ENCODE assay signal across 16 cellular contexts in the genomic region with DNA sequence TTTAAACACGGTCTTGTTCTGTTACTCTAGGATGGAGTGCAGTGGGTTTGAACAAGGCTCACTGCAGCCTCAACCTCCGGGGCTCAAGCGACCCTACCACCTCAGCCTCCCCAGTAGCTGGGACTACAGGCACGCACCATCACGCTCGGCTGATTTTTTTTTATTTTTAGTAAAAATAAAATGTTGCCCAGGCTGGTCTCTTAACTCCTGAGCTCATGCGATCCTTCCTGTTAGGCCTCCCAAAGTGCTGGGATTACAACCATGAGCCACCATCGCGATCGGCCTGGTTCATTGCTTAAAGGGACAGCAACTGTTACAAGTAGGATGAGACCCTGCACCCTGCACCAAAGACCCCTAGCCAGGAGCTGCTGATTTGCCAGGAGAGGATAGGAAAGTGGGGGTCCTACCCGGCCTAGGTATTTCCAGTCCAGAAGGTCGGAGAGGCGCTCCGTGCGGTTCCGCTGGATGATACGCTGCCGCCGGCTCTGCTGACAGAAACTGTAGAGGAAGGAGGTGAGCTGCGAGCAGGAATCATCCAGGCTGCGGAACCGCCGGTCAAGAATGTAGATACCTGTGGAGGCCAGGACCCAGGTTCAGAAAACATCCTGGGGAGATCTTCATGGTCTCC. TPM values are rescaled to one million over a fixed set of nuclear protein-coding genes. Genes with fewer than 3 reads are reported as not detected.
DNase-seq lines count a peak whose midpoint lies in the region; ATAC-seq, FAIRE-seq and TF ChIP-seq lines count a peak whose summit lies in the region.
"Had no signal": no experiment of that assay in that cellular context is flagged by ENCODE, and none has a peak within 500 bp of the region (broad histone marks: within the 10 kb centered on the region; RNA-seq: fewer than 3 reads in every experiment).

No MANE protein-coding gene starts in this region.

- H3K79me2 ChIP-seq in GM12878 (ENCODE audit: control insufficient read depth, insufficient read depth, low read length): peaks cover 20% of the 10 kb centered on the region

- no peak for TF ChIP-seq RAD21 in GM12878 (IDR thresholded peaks at IDR 0.05; ENCODE audit: insufficient read depth, low read depth, low read length)

- no peak for TF ChIP-seq EP300 in GM12878 (IDR thresholded peaks at IDR 0.05; ENCODE audit: borderline replicate concordance in 1 of 2, control insufficient read depth in 1 of 2, low read depth in 2 of 2, low read length in 2 of 2)

- no peak overlapping the region for H3K4me3 Mint-ChIP-seq in CD14-positive monocyte
- H3K4me3 Mint-ChIP-seq: CD8-positive, alpha-beta T cell; natural killer cell; T-helper 2 cell treated with Interferon-gamma antibody and Interleukin-4, amounts not matched to agents 5 μg/mL and 100 μg/mL, for 36 hours had no signal

- peak overlapping the region; percentile 35 to 93 (median 61) for H3K4me2 ChIP-seq in BLaER1 treated with 17β-estradiol and CSF1 and Interleukin-3, amounts not matched to agents 10 nM and 100 nM
- no peak overlapping the region for H3K4me2 ChIP-seq in GM12878 (ENCODE audit: control insufficient read depth, insufficient read depth)

- FAIRE-seq in GM12878 (lab: Jason Lieb, UNC) (no peak), D721Med (lab: Jason Lieb, UNC) (no peak)
- FAIRE-seq: colon had no signal

- BruUV-seq in GM12878 (replicated peaks; lab: Mats Ljungman, UMichigan): no TSS peak

- SMC1A ChIA-PET in GM12878 (lab: Charles Lee; ENCODE audit: uncharacterized antibody, unreplicated experiment): interaction anchor here (0.8 to 2.9 kb wide), 18 partner anchors 8 to 295 kb away, joined by 3 to 22 read pairs (median 5); partner anchors contain the start of genes BAX, DHDH, GYS1 and HSD17B14

- TF ChIP-seq CTCF in HEK293 (tag by site-specific recombination; IDR thresholded peaks at IDR 0.05) (no peak), GM12878 (IDR thresholded peaks at IDR 0.05 in 2 of 3, conservative IDR thresholded peaks at IDR 0.05 in 1 of 3; ENCODE audit: control insufficient read depth in 2 of 3, extremely low read depth in 1 of 3, insufficient read depth in 1 of 3, low read depth in 3 of 3, low read length in 3 of 3) (no peak), neutrophil (IDR thresholded peaks at IDR 0.05) (no peak), CD14-positive monocyte (IDR thresholded peaks at IDR 0.05) (no peak), lower lobe of right lung (IDR thresholded peaks at IDR 0.05) (no peak), D721Med (IDR thresholded peaks at IDR 0.05; ENCODE audit: insufficient read depth, missing control alignments) (no peak)

- H3K9me3 ChIP-seq in BLaER1 treated with 17β-estradiol and CSF1 and Interleukin-3, amounts not matched to agents 10 nM and 100 nM (replicated peaks in 1 of 11): no peaks in the 10 kb centered on the region
- H3K9me3 ChIP-seq in HEK293 (ENCODE audit: control insufficient read depth, insufficient read depth, low read depth, low read length) (no peaks in the 10 kb centered on the region), GM12878 (replicated peaks; ENCODE audit: control insufficient read depth, insufficient read depth, low read length) (no peaks in the 10 kb centered on the region), neutrophil (no peaks in the 10 kb centered on the region), lower lobe of right lung (no peaks in the 10 kb centered on the region)
- H3K9me3 ChIP-seq: adrenal gland, thyroid gland had no signal

- intact Hi-C loops in GM12878 (cut with micrococcal nuclease; ENCODE audit: unreplicated experiment) (loop anchor here (2.0 kb wide), 2 partner anchors 127 to 181 kb away; no protein-coding TSS in a partner anchor), CD14-positive monocyte (cut with micrococcal nuclease) (loop anchor here (5.0 kb wide), 3 partner anchors 73 to 183 kb away; partner anchors contain the start of gene TULP2 (in 1 of the 2)), lower lobe of right lung (cut with DNase I) (no loop called here)

- peak overlapping the region in 5 of 11 experiments; percentile 11 to 56 (median 40); a peak in 7 of 22 replicates for H3K9ac ChIP-seq in BLaER1 treated with 17β-estradiol and CSF1 and Interleukin-3, amounts not matched to agents 10 nM and 100 nM
- H3K9ac ChIP-seq in GM12878 (ENCODE audit: control insufficient read depth, insufficient read depth, low read length): no peak overlapping the region

- in situ Hi-C loops in GM12878 (cut with MboI): loop anchor here (5.0 kb wide), 1 partner anchor 173 kb away; no protein-coding TSS in a partner anchor

- 0 out of 20 replicates have a peak overlapping the region, but pooled peaks of 1 of the 10 experiments have one; percentile 1 for H3K4me3 ChIP-seq in BLaER1 treated with 17β-estradiol and CSF1 and Interleukin-3, amounts not matched to agents 10 nM and 100 nM
- H3K4me3 ChIP-seq in HEK293 (ENCODE audit: low read depth, low read length) (no peak overlapping the region), GM12878 (no peak overlapping the region), neutrophil (ENCODE audit: low read depth in 1 of 2, low read length in 1 of 2) (no peak overlapping the region), lower lobe of right lung (no peak overlapping the region)
- H3K4me3 ChIP-seq: adrenal gland, thyroid gland had no signal

- H3K9me3 Mint-ChIP-seq in CD14-positive monocyte: peaks cover 0 to 8% (median 0%) of the 10 kb centered on the region in 7 donors
- H3K9me3 Mint-ChIP-seq: CD8-positive, alpha-beta T cell; natural killer cell; T-helper 2 cell treated with Interferon-gamma antibody and Interleukin-4, amounts not matched to agents 5 μg/mL and 100 μg/mL, for 36 hours had no signal

- H4K20me1 ChIP-seq in BLaER1 treated with 17β-estradiol and CSF1 and Interleukin-3, amounts not matched to agents 10 nM and 100 nM: peaks cover 22 to 73% (median 44%) of the 10 kb centered on the region in 11 experiments; a peak in 21 of 22 replicates
- H4K20me1 ChIP-seq in GM12878 (ENCODE audit: control insufficient read depth, insufficient read depth): no peaks in the 10 kb centered on the region

- TF ChIP-seq POLR2A in GM12878 (IDR thresholded peaks at IDR 0.05; ENCODE audit: low read depth, low read length): no peak

- POLR2A ChIA-PET in HEK293 (lab: Yijun Ruan, JAX): interaction anchor here (0.5 to 3.2 kb wide), 13 partner anchors 8 to 182 kb away, joined by 3 to 16 read pairs (median 4); partner anchors contain the start of genes DHDH, GYS1, NUCB1 and PPP1R15A
- POLR2A ChIA-PET in GM12878 (lab: Charles Lee): interaction anchor here (0.6 to 1.4 kb wide), 12 partner anchors 8 to 344 kb away, joined by 3 to 7 read pairs (median 4); partner anchors contain the start of genes CA11, HSD17B14 and RUVBL2

- H3K27ac Mint-ChIP-seq in CD14-positive monocyte: peak overlapping the region in 3 of 7 donors; percentile 24 to 63 (median 41)
- H3K27ac Mint-ChIP-seq: CD8-positive, alpha-beta T cell; natural killer cell had no signal

- no peak overlapping the region for H2AFZ ChIP-seq in GM12878 (ENCODE audit: control insufficient read depth, low read depth, low read length)

- H3K36me3 Mint-ChIP-seq in CD14-positive monocyte: peaks cover 44 to 67% of the 10 kb centered on the region in 2 donors
- H3K36me3 Mint-ChIP-seq: natural killer cell had no signal

- ATAC-seq in GM12878: no peak
- ATAC-seq in lower lobe of right lung: no peak

- H3K36me3 ChIP-seq in BLaER1 treated with 17β-estradiol and CSF1 and Interleukin-3, amounts not matched to agents 10 nM and 100 nM: peaks cover 72 to 92% (median 88%) of the 10 kb centered on the region in 11 experiments
- H3K36me3 ChIP-seq in HEK293 (ENCODE audit: control insufficient read depth in 2 of 2, insufficient read depth in 1 of 2, low read length in 2 of 2) (peaks cover 20 to 67% of the 10 kb centered on the region in 2 experiments; a peak in 2 of 3 replicates), GM12878 (ENCODE audit: control insufficient read depth in 2 of 2, insufficient read depth in 2 of 2, low read length in 1 of 2) (peaks cover 5 to 38% of the 10 kb centered on the region in 2 experiments), neutrophil (peaks cover 69% of the 10 kb centered on the region), lower lobe of right lung (peaks cover 84% of the 10 kb centered on the region)

- H3K27ac ChIP-seq in BLaER1 treated with 17β-estradiol and CSF1 and Interleukin-3, amounts not matched to agents 10 nM and 100 nM: peak overlapping the region in 8 of 11 experiments; percentile 8 to 47 (median 31); a peak in 9 of 22 replicates
- H3K27ac ChIP-seq in HEK293 (ENCODE audit: extremely low read depth, low read depth, low read length) (no peak overlapping the region), GM12878 (ENCODE audit: control insufficient read depth, insufficient read depth) (0 out of 2 replicates have a peak overlapping the region, but pooled peaks have one; percentile 13), neutrophil (peak overlapping the region; percentile 98), lower lobe of right lung (no peak overlapping the region)
- H3K27ac ChIP-seq: adrenal gland, foreskin keratinocyte, thyroid gland, VCaP had no signal

- CTCF ChIA-PET in HEK293 (lab: Yijun Ruan, JAX): interaction anchor here (0.6 to 5.5 kb wide), 56 partner anchors 8 to 432 kb away, joined by 3 to 63 read pairs (median 4); partner anchors contain the start of genes DHDH, GYS1, HSD17B14 and NUCB1
- CTCF ChIA-PET in GM12878 (lab: Yijun Ruan, JAX): interaction anchor here (0.6 to 6.1 kb wide), 35 partner anchors 8 to 325 kb away, joined by 3 to 113 read pairs (median 4); partner anchors contain the start of genes BAX, DHDH, GYS1 and HSD17B14

- no peaks in the 10 kb centered on the region for H3K27me3 ChIP-seq in BLaER1 treated with 17β-estradiol and CSF1 and Interleukin-3, amounts not matched to agents 10 nM and 100 nM
- H3K27me3 ChIP-seq in GM12878 (replicated peaks in 1 of 2; ENCODE audit: control insufficient read depth in 2 of 2, insufficient read depth in 2 of 2, low read length in 1 of 2) (no peaks in the 10 kb centered on the region), neutrophil (no peaks in the 10 kb centered on the region), lower lobe of right lung (ENCODE audit: low read depth) (no peaks in the 10 kb centered on the region)
- H3K27me3 ChIP-seq: adrenal gland, foreskin keratinocyte, thyroid gland had no signal

- RAD21 ChIA-PET in GM12878 (lab: Charles Lee; ENCODE audit: unreplicated experiment): interaction anchor here (0.6 to 2.9 kb wide), 22 partner anchors 16 to 615 kb away, joined by 3 to 28 read pairs (median 4); partner anchors contain the start of genes CA11, GYS1, HSD17B14 and NUCB1

- DNase-seq in GM12878 (ENCODE audit: low read depth, low spot score) (no peak), CD14-positive monocyte (ENCODE audit: low spot score) (no peak), lower lobe of right lung (no peak), NCI-H2081 (lab: John Stamatoyannopoulos, UW) (no peak), D721Med (ENCODE audit: insufficient read length, low spot score) (no peak)

- H3K4me1 ChIP-seq in BLaER1 treated with 17β-estradiol and CSF1 and Interleukin-3, amounts not matched to agents 10 nM and 100 nM: peaks cover 34 to 50% (median 42%) of the 10 kb centered on the region in 10 experiments
- H3K4me1 ChIP-seq in HEK293 (ENCODE audit: control insufficient read depth, insufficient read depth, low read length) (0 out of 2 replicates have a peak, but pooled peaks cover 4% of the 10 kb centered on the region), GM12878 (ENCODE audit: control insufficient read depth, insufficient read depth, low read length) (peaks cover 17% of the 10 kb centered on the region), neutrophil (ENCODE audit: control insufficient read depth in 1 of 2, insufficient read depth in 1 of 2, low read depth in 1 of 2, low read length in 1 of 2) (peaks cover 36 to 42% of the 10 kb centered on the region in 2 experiments), lower lobe of right lung (peaks cover 32% of the 10 kb centered on the region)

- 80% methylated on average over 23 of the region's 23 CpGs for WGBS in GM12878 (ENCODE audit: insufficient coverage, insufficient replicate concordance, low lambda C conversion rate, missing lambda C conversion rate)

- peaks cover 38% of the 10 kb centered on the region for H3K4me1 Mint-ChIP-seq in CD14-positive monocyte

- H3K27me3 Mint-ChIP-seq in CD14-positive monocyte (ENCODE audit: low read depth in 3 of 3): peaks cover 0 to 11% (median 0%) of the 10 kb centered on the region in 3 donors

RNA-seq across cellular contexts. Expression of gene FTL, which starts 5.1 kb away (rescaled TPM):
- total RNA-seq in GM12878 (2013; cell fraction: nucleolus; rRNA removed): 86.0 and 88.4 TPM in 2 replicates
- total RNA-seq in GM12878 (2014; rRNA removed) (1,329 and 1,429 TPM in 2 replicates), GM12878 (2014; rRNA removed; fragmentation: Illumina TruSeq; extraction: Trizol) (1,207 and 1,334 TPM in 2 replicates), GM12878 (2021) (994 and 1,017 TPM in 2 replicates), lower lobe of right lung (9,799 TPM)
- polyA plus RNA-seq in GM12878 (2011; ENCODE audit: low read depth): 1,181 TPM
- polyA plus RNA-seq in GM12878 (2011; rRNA removed) (148 and 364 TPM in 2 replicates), GM12878 (2014; fragmentation: Illumina TruSeq; extraction: Trizol) (1,187 and 1,762 TPM in 2 replicates), GM12878 (2014; fragmentation: Nextera tagmentation; extraction: Ambion mirVana) (1,000 to 10,000 TPM; 5,502 to 8,913 TPM), GM12878 (2014; rRNA removed) (1,363 and 1,437 TPM in 2 replicates), GM12878 (2016; fragmentation: Nextera tagmentation; extraction: Ambion mirVana) (1,000 to 10,000 TPM; 4,849 to 4,896 TPM), CD14-positive monocyte (over 10,000 TPM; 23,650 to 26,681 TPM)
- 1,075 and 1,106 TPM in 2 replicates for polyA plus RNA-seq in GM12878 (2011; cell fraction: cytosol; rRNA removed)
- polyA plus RNA-seq in GM12878 (2011; cell fraction: nucleus; rRNA removed): 345 and 359 TPM in 2 replicates
- polyA plus RNA-seq in GM12878 (2012): 1,628 and 2,313 TPM in 2 replicates
- 168 and 426 TPM in 2 replicates for polyA minus RNA-seq in GM12878 (2011; rRNA and poly(A)+ RNA removed)
- 172 and 175 TPM in 2 replicates for polyA minus RNA-seq in GM12878 (2011; cell fraction: cytosol; rRNA and poly(A)+ RNA removed)
- 67.8 and 78.5 TPM in 2 replicates for polyA minus RNA-seq in GM12878 (2011; cell fraction: nucleus; rRNA and poly(A)+ RNA removed)

RNA-seq across cellular contexts. Expression of gene BAX, which starts 15.6 kb away (rescaled TPM):
- 45.7 and 48.8 TPM in 2 replicates for total RNA-seq in GM12878 (2013; cell fraction: nucleolus; rRNA removed)
- 114 and 119 TPM in 2 replicates for total RNA-seq in GM12878 (2014; rRNA removed)
- 73.1 and 73.4 TPM in 2 replicates for total RNA-seq in GM12878 (2014; rRNA removed; fragmentation: Illumina TruSeq; extraction: Trizol)
- total RNA-seq in GM12878 (2021): 221 and 223 TPM in 2 replicates
- polyA plus RNA-seq in GM12878 (2011; ENCODE audit: low read depth): 270 TPM
- 104 and 163 TPM in 2 replicates for polyA plus RNA-seq in GM12878 (2011; rRNA removed)
- polyA plus RNA-seq in GM12878 (2011; cell fraction: cytosol; rRNA removed): 226 and 231 TPM in 2 replicates
- 190 and 218 TPM in 2 replicates for polyA plus RNA-seq in GM12878 (2011; cell fraction: nucleus; rRNA removed)
- polyA plus RNA-seq in GM12878 (2012): 155 and 219 TPM in 2 replicates
- polyA plus RNA-seq in GM12878 (2014; fragmentation: Illumina TruSeq; extraction: Trizol): 61.4 and 122 TPM in 2 replicates
- 10 to 100 TPM in 1 of 2 experiments, 1 to 10 TPM in 1; 7.2 to 15.3 TPM for polyA plus RNA-seq in GM12878 (2014; fragmentation: Nextera tagmentation; extraction: Ambion mirVana)
- 205 and 237 TPM in 2 replicates for polyA plus RNA-seq in GM12878 (2014; rRNA removed)
- 100 to 1,000 TPM; 152 to 164 TPM for polyA plus RNA-seq in GM12878 (2016; fragmentation: Nextera tagmentation; extraction: Ambion mirVana)
- polyA minus RNA-seq in GM12878 (2011; rRNA and poly(A)+ RNA removed): 47.0 and 93.4 TPM in 2 replicates
- 68.7 and 69.7 TPM in 2 replicates for polyA minus RNA-seq in GM12878 (2011; cell fraction: cytosol; rRNA and poly(A)+ RNA removed)
- 66.3 and 104 TPM in 2 replicates for polyA minus RNA-seq in GM12878 (2011; cell fraction: nucleus; rRNA and poly(A)+ RNA removed)
- 10 to 100 TPM; 69.2 to 80.5 TPM for polyA plus RNA-seq in CD14-positive monocyte
- 142 TPM for total RNA-seq in lower lobe of right lung

RNA-seq across cellular contexts. Expression of gene GYS1, which starts 22.9 kb away (rescaled TPM):
- total RNA-seq in GM12878 (2013; cell fraction: nucleolus; rRNA removed): 77.6 and 83.1 TPM in 2 replicates
- total RNA-seq in GM12878 (2014; rRNA removed): 35.4 and 39.5 TPM in 2 replicates
- 20.2 and 21.5 TPM in 2 replicates for total RNA-seq in GM12878 (2014; rRNA removed; fragmentation: Illumina TruSeq; extraction: Trizol)
- 37.3 and 40.2 TPM in 2 replicates for total RNA-seq in GM12878 (2021)
- 30.6 TPM for polyA plus RNA-seq in GM12878 (2011; ENCODE audit: low read depth)
- 36.0 and 62.0 TPM in 2 replicates for polyA plus RNA-seq in GM12878 (2011; rRNA removed)
- 72.2 and 76.1 TPM in 2 replicates for polyA plus RNA-seq in GM12878 (2011; cell fraction: cytosol; rRNA removed)
- 87.8 and 91.9 TPM in 2 replicates for polyA plus RNA-seq in GM12878 (2011; cell fraction: nucleus; rRNA removed)
- 49.4 and 54.4 TPM in 2 replicates for polyA plus RNA-seq in GM12878 (2012)
- 40.6 and 44.3 TPM in 2 replicates for polyA plus RNA-seq in GM12878 (2014; fragmentation: Illumina TruSeq; extraction: Trizol)
- polyA plus RNA-seq in GM12878 (2014; fragmentation: Nextera tagmentation; extraction: Ambion mirVana): 1 to 10 TPM; 3.7 to 5.8 TPM
- 42.2 and 45.5 TPM in 2 replicates for polyA plus RNA-seq in GM12878 (2014; rRNA removed)
- 10 to 100 TPM; 37.3 to 40.6 TPM for polyA plus RNA-seq in GM12878 (2016; fragmentation: Nextera tagmentation; extraction: Ambion mirVana)
- polyA minus RNA-seq in GM12878 (2011; rRNA and poly(A)+ RNA removed): 56.8 and 118 TPM in 2 replicates
- polyA minus RNA-seq in GM12878 (2011; cell fraction: cytosol; rRNA and poly(A)+ RNA removed): 23.9 and 29.7 TPM in 2 replicates
- 38.2 and 52.7 TPM in 2 replicates for polyA minus RNA-seq in GM12878 (2011; cell fraction: nucleus; rRNA and poly(A)+ RNA removed)
- polyA plus RNA-seq in CD14-positive monocyte: 10 to 100 TPM; 13.3 to 21.3 TPM
- 24.8 TPM for total RNA-seq in lower lobe of right lung

RNA-seq across cellular contexts. Expression of gene RUVBL2, which starts 23.4 kb away (rescaled TPM):
- total RNA-seq in GM12878 (2013; cell fraction: nucleolus; rRNA removed): 60.9 and 67.9 TPM in 2 replicates
- total RNA-seq in GM12878 (2014; rRNA removed): 195 and 202 TPM in 2 replicates
- 80.3 and 97.0 TPM in 2 replicates for total RNA-seq in GM12878 (2014; rRNA removed; fragmentation: Illumina TruSeq; extraction: Trizol)
- 134 and 142 TPM in 2 replicates for total RNA-seq in GM12878 (2021)
- polyA plus RNA-seq in GM12878 (2011; ENCODE audit: low read depth): 38.4 TPM
- polyA plus RNA-seq in GM12878 (2011; rRNA removed): 58.7 and 117 TPM in 2 replicates
- polyA plus RNA-seq in GM12878 (2011; cell fraction: cytosol; rRNA removed): 182 and 281 TPM in 2 replicates
- 206 and 275 TPM in 2 replicates for polyA plus RNA-seq in GM12878 (2011; cell fraction: nucleus; rRNA removed)
- 88.4 and 111 TPM in 2 replicates for polyA plus RNA-seq in GM12878 (2012)
- polyA plus RNA-seq in GM12878 (2014; fragmentation: Illumina TruSeq; extraction: Trizol): 11.8 and 53.8 TPM in 2 replicates
- polyA plus RNA-seq in GM12878 (2014; fragmentation: Nextera tagmentation; extraction: Ambion mirVana): 10 to 100 TPM; 33.8 to 70.6 TPM
- 142 and 166 TPM in 2 replicates for polyA plus RNA-seq in GM12878 (2014; rRNA removed)
- polyA plus RNA-seq in GM12878 (2016; fragmentation: Nextera tagmentation; extraction: Ambion mirVana): 100 to 1,000 TPM; 214 to 224 TPM
- polyA minus RNA-seq in GM12878 (2011; rRNA and poly(A)+ RNA removed): 125 and 207 TPM in 2 replicates
- polyA minus RNA-seq in GM12878 (2011; cell fraction: cytosol; rRNA and poly(A)+ RNA removed): 59.3 and 70.5 TPM in 2 replicates
- polyA minus RNA-seq in GM12878 (2011; cell fraction: nucleus; rRNA and poly(A)+ RNA removed): 47.3 and 83.5 TPM in 2 replicates
- polyA plus RNA-seq in CD14-positive monocyte: 10 to 100 TPM; 40.1 to 41.9 TPM
- 45.3 TPM for total RNA-seq in lower lobe of right lung

RNA-seq across cellular contexts. Expression of gene DHDH, which starts 36.8 kb away (rescaled TPM):
- total RNA-seq in GM12878 (2013; cell fraction: nucleolus; rRNA removed): not detected in 2 replicates
- total RNA-seq in GM12878 (2014; rRNA removed) (not detected in 2 replicates), GM12878 (2014; rRNA removed; fragmentation: Illumina TruSeq; extraction: Trizol) (not detected in 2 replicates), GM12878 (2021) (not detected in 2 replicates), lower lobe of right lung (1.9 TPM)
- not detected for polyA plus RNA-seq in GM12878 (2011; ENCODE audit: low read depth)
- polyA plus RNA-seq in GM12878 (2011; rRNA removed) (0.15 and 0.23 TPM in 2 replicates), GM12878 (2014; fragmentation: Illumina TruSeq; extraction: Trizol) (not detected in 2 replicates), GM12878 (2014; fragmentation: Nextera tagmentation; extraction: Ambion mirVana) (under 1 TPM in 1 of 2 experiments, not detected in 1; 0.13 TPM), GM12878 (2014; rRNA removed) (0.19 TPM in 1 of 2 replicates, not detected in the other), GM12878 (2016; fragmentation: Nextera tagmentation; extraction: Ambion mirVana) (under 1 TPM in 1 of 2 experiments, not detected in 1; 0.21 TPM), CD14-positive monocyte (under 1 TPM in 1 of 2 donors, not detected in 1; 0.38 TPM)
- 0.25 and 0.28 TPM in 2 replicates for polyA plus RNA-seq in GM12878 (2011; cell fraction: cytosol; rRNA removed)
- 0.16 and 0.26 TPM in 2 replicates for polyA plus RNA-seq in GM12878 (2011; cell fraction: nucleus; rRNA removed)
- polyA plus RNA-seq in GM12878 (2012): 1.1 and 1.2 TPM in 2 replicates
- not detected in 2 replicates for polyA minus RNA-seq in GM12878 (2011; rRNA and poly(A)+ RNA removed)
- polyA minus RNA-seq in GM12878 (2011; cell fraction: cytosol; rRNA and poly(A)+ RNA removed): not detected in 2 replicates
- not detected in 2 replicates for polyA minus RNA-seq in GM12878 (2011; cell fraction: nucleus; rRNA and poly(A)+ RNA removed)
- total RNA-seq: natural killer cell, thyroid gland had no signal

Comparison
In these comparisons a context has a peak if more than half of its experiments do, and no peak if none do; other contexts are left out.
1. H3K27ac ChIP-seq: peak in BLaER1 treated with 17β-estradiol and CSF1 and Interleukin-3, amounts not matched to agents 10 nM and 100 nM (8 of 11), GM12878 (single experiment) and neutrophil (single experiment); none in HEK293 (single experiment) and lower lobe of right lung (single experiment).